In genomic region chr14:77026166-77026929, GRCh38 we compare ENCODE assay signal across 8 cellular contexts. TPM values are rescaled to one million over a fixed set of nuclear protein-coding genes. Genes with fewer than 3 reads are reported as not detected.
DNase-seq lines count a peak whose midpoint lies in the region; ATAC-seq and TF ChIP-seq lines count a peak whose summit lies in the region.

No MANE protein-coding gene starts in this region.

- peak overlapping the region; percentile 98 for H3K4me2 ChIP-seq in HCT116 (ENCODE audit: low read length)

- no peak for TF ChIP-seq POLR2A in HCT116 (IDR thresholded peaks at IDR 0.05; ENCODE audit: borderline replicate concordance, extremely low read depth, insufficient read depth, insufficient read length)

- peak overlapping the region; percentile 61 to 89 for H3K4me3 ChIP-seq in HCT116 (replicated peaks in 1 of 2; ENCODE audit: low read depth in 1 of 2, low read length in 2 of 2)
- peak overlapping the region; percentile 76; the same call in 1 of the 2 replicates for H3K4me3 ChIP-seq in iPS DF 6.9 (ENCODE audit: low read length)
- H3K4me3 ChIP-seq in skin epidermis = peak overlapping the region; percentile 53 to 93 (median 79)

- H3K9me3 ChIP-seq in HCT116 (ENCODE audit: control insufficient read depth in 1 of 2, insufficient read depth in 1 of 2, low read depth in 1 of 2, low read length in 2 of 2) (no peaks in the 10 kb centered on the region), iPS DF 6.9 (ENCODE audit: control insufficient read depth, insufficient read depth, low read length) (no peaks in the 10 kb centered on the region)

- H3K27ac Mint-ChIP-seq in activated naive CD8-positive, alpha-beta T cell treated with anti-CD3 and anti-CD28 coated beads, Interleukin-2, amount 50 U/mL, for 24 hours = peak overlapping the region; percentile 35

- no peak overlapping the region for H2AFZ ChIP-seq in HCT116 (ENCODE audit: low read depth, low read length, poor library complexity, severe bottlenecking)

- RAD21 ChIA-PET in HCT116 (lab: Charles Lee; ENCODE audit: low non-redundant PET in 1 of 2, low total read pairs in 2 of 2, uncharacterized antibody in 2 of 2, unreplicated experiment in 2 of 2) = interaction anchor here in 1 of 2 experiments (0.6 to 0.7 kb wide), 2 partner anchors 28 to 42 kb away, joined by 3 read pairs; no protein-coding TSS in a partner anchor

- peak overlapping the region; percentile 79 for H3K4me3 Mint-ChIP-seq in activated naive CD8-positive, alpha-beta T cell treated with anti-CD3 and anti-CD28 coated beads, Interleukin-2, amount 50 U/mL, for 24 hours

- POLR2A ChIA-PET in HCT116 (lab: Charles Lee) = interaction anchor here (2.6 kb wide), 1 partner anchor 65 kb away, joined by 10 read pairs; no protein-coding TSS in a partner anchor

- H3K4me1 ChIP-seq in HCT116 (ENCODE audit: control insufficient read depth in 1 of 2, insufficient read depth in 2 of 2, low read length in 2 of 2) = peaks cover 73 to 75% of the 10 kb centered on the region in 2 experiments
- H3K4me1 ChIP-seq in iPS DF 6.9 (ENCODE audit: control insufficient read depth, insufficient read depth, low read length) = peaks cover 5% of the 10 kb centered on the region; the same call in 1 of the 2 replicates

- H3K9me3 Mint-ChIP-seq in activated naive CD8-positive, alpha-beta T cell treated with anti-CD3 and anti-CD28 coated beads, Interleukin-2, amount 50 U/mL, for 24 hours = no peaks in the 10 kb centered on the region

- WGBS in iPS DF 6.9 (ENCODE audit: insufficient coverage, insufficient read length) = no CpG with 5 or more reads among the region's 76 CpGs

- peaks cover 40% of the 10 kb centered on the region for H3K79me2 ChIP-seq in HCT116 (ENCODE audit: insufficient read depth, low read length)

- peaks cover 67% of the 10 kb centered on the region for H3K4me1 Mint-ChIP-seq in activated naive CD8-positive, alpha-beta T cell treated with anti-CD3 and anti-CD28 coated beads, Interleukin-2, amount 50 U/mL, for 24 hours

- peaks cover 2% of the 10 kb centered on the region for H3K27me3 Mint-ChIP-seq in activated naive CD8-positive, alpha-beta T cell treated with anti-CD3 and anti-CD28 coated beads, Interleukin-2, amount 50 U/mL, for 24 hours

- TF ChIP-seq RAD21 in HCT116 (IDR thresholded peaks at IDR 0.05; ENCODE audit: low read depth) = no peak

- TF ChIP-seq CTCF in HCT116 (IDR thresholded peaks at IDR 0.05 in 2 of 3, conservative IDR thresholded peaks at IDR 0.05 in 1 of 3; ENCODE audit: borderline replicate concordance in 1 of 3, insufficient read depth in 1 of 3, low read depth in 2 of 3, low read length in 2 of 3) = no peak

- intact Hi-C loops in HCT116 (cut with micrococcal nuclease) = loop anchor here (10.0 kb wide), 1 partner anchor 112 kb away; no protein-coding TSS in a partner anchor

- H3K27ac ChIP-seq in HCT116 (ENCODE audit: low read depth, low read length) = peak overlapping the region; percentile 100
- H3K27ac ChIP-seq in iPS DF 6.9 (ENCODE audit: low read length) = no peak overlapping the region
- H3K27ac ChIP-seq in skin epidermis = peak overlapping the region; percentile 94 to 100 (median 99)

- peaks cover 7% of the 10 kb centered on the region; the same call in 1 of the 2 replicates for H4K20me1 ChIP-seq in HCT116 (ENCODE audit: insufficient read depth)

- DNase-seq in AG20443 (ENCODE audit: low spot score) (peak; percentile 45), HCT116 (ENCODE audit: low read depth, low spot score) (no peak), iPS DF 6.9 (ENCODE audit: low read depth, low spot score) (no peak)
- DNase-seq in activated naive CD8-positive, alpha-beta T cell treated with anti-CD3 and anti-CD28 coated beads, Interleukin-2, amount 50 U/mL, for 24 hours = no peak

- no peaks in the 10 kb centered on the region for H3K27me3 ChIP-seq in HCT116 (ENCODE audit: insufficient read depth, low read length)
- no peaks in the 10 kb centered on the region for H3K27me3 ChIP-seq in iPS DF 6.9 (ENCODE audit: control insufficient read depth, insufficient read depth, low read length)

- peaks cover 3 to 13% of the 10 kb centered on the region in 2 experiments; a peak in 1 of 4 replicates for H3K36me3 ChIP-seq in HCT116 (ENCODE audit: control insufficient read depth in 1 of 2, insufficient read depth in 2 of 2, low read length in 2 of 2)
- H3K36me3 ChIP-seq in iPS DF 6.9 (ENCODE audit: control insufficient read depth, insufficient read depth, low read length) = peaks cover 4% of the 10 kb centered on the region; the same call in 1 of the 2 replicates

- ATAC-seq in HCT116 = no peak
- no peak for ATAC-seq in activated naive CD8-positive, alpha-beta T cell treated with anti-CD3 and anti-CD28 coated beads, Interleukin-2, amount 50 U/mL, for 24 hours
- no peak for ATAC-seq in HG02973 (IDR thresholded peaks at IDR 0.05; ENCODE audit: unreplicated experiment)
- no peak for ATAC-seq in GM18861 (IDR thresholded peaks at IDR 0.05; ENCODE audit: unreplicated experiment)
- no peak for ATAC-seq in GM18907 (IDR thresholded peaks at IDR 0.05; ENCODE audit: unreplicated experiment)

- peak overlapping the region; percentile 96 for H3K9ac ChIP-seq in HCT116 (ENCODE audit: low read length)

- no TSS peak for BruUV-seq in HCT116 (replicated peaks; lab: Mats Ljungman, UMichigan)

- H3K9me2 ChIP-seq in HCT116 (ENCODE audit: insufficient read depth) = no peaks in the 10 kb centered on the region

- CTCF ChIA-PET in HCT116 (lab: Charles Lee) = no interaction called here

- peaks cover 23% of the 10 kb centered on the region for H3K36me3 Mint-ChIP-seq in activated naive CD8-positive, alpha-beta T cell treated with anti-CD3 and anti-CD28 coated beads, Interleukin-2, amount 50 U/mL, for 24 hours (ENCODE audit: low read depth)

TF ChIP-seq in HCT116, 20 proteins besides CTCF, POLR2A, EP300 and RAD21:
- TF ChIP-seq REST (IDR thresholded peaks at IDR 0.05; ENCODE audit: low read depth) (no peak), ZFX (IDR thresholded peaks at IDR 0.05) (peak; percentile 40; the same call in 1 of the 2 replicates)

RNA-seq across cellular contexts. Expression of gene IRF2BPL, which starts 2.2 kb away (rescaled TPM):
- 74.6 TPM for total RNA-seq in HCT116 (2021; ENCODE audit: unreplicated experiment)
- polyA plus RNA-seq in HCT116 (2012) = 47.4 and 49.8 TPM in 2 replicates
